Comparison of ENCODE assay signal across 8 cellular contexts in genomic region chr9:94802795-94803194, GRCh38.
DNase-seq lines count a peak whose midpoint lies in the region; ATAC-seq and TF ChIP-seq lines count a peak whose summit lies in the region.

No MANE protein-coding gene starts in this region.

- in situ Hi-C loops in IMR-90 (cut with MboI; ENCODE audit: low sequenced_read_pairs) (no loop called here), astrocyte of the cerebellum (cut with HindIII; ENCODE audit: low sequenced_read_pairs) (loop anchor here (5.0 kb wide), 1 partner anchor 50 kb away; no protein-coding TSS in a partner anchor)

- no peak overlapping the region for H2BK15ac ChIP-seq in IMR-90 (ENCODE audit: low read depth, low read length)

- peaks cover 76% of the 10 kb centered on the region for H3K36me3 Mint-ChIP-seq in stimulated activated naive CD8-positive, alpha-beta T cell treated with anti-CD3 and anti-CD28 coated beads, Interleukin-15, Interleukin-2, amounts not matched to agents 100 ng/mL and 50 ng/mL, for 24 hours (ENCODE audit: low read depth)

- H3K18ac ChIP-seq in IMR-90 (ENCODE audit: low read depth, low read length): peak overlapping the region; percentile 54; the same call in 1 of the 2 replicates

- no peak for TF ChIP-seq RAD21 in IMR-90 (IDR thresholded peaks at IDR 0.05; ENCODE audit: low read length)

- BruUV-seq in IMR-90 (replicated peaks; lab: Mats Ljungman, UMichigan): no TSS peak

- H3K56ac ChIP-seq in IMR-90 (ENCODE audit: extremely low read depth, insufficient read depth, low read length): no peak overlapping the region

- no peak overlapping the region for H3K23ac ChIP-seq in IMR-90 (ENCODE audit: low read depth, low read length)

- dilution Hi-C loops in IMR-90 (cut with HindIII; ENCODE audit: low sequenced_read_pairs, unreplicated experiment): no loop called here

- H2AFZ ChIP-seq in IMR-90 (replicated peaks; ENCODE audit: low read length, poor library complexity): no peak overlapping the region

- CTCF ChIA-PET in IMR-90 (lab: Yijun Ruan, JAX): no interaction called here

- no peak overlapping the region for H4K5ac ChIP-seq in IMR-90 (ENCODE audit: low read depth, low read length)

- TF ChIP-seq CTCF in IMR-90 (conservative IDR thresholded peaks at IDR 0.05; ENCODE audit: low read depth, low read length) (no peak), astrocyte of the cerebellum (IDR thresholded peaks at IDR 0.05; ENCODE audit: low read depth, low read length, missing control alignments) (no peak), omental fat pad (IDR thresholded peaks at IDR 0.05) (no peak)

- peaks cover 6% of the 10 kb centered on the region; the same call in 1 of the 2 replicates for H3K36me3 ChIP-seq in IMR-90 (ENCODE audit: control insufficient read depth, insufficient read depth, low read length)

- DNase-seq in activated CD8-positive, alpha-beta memory T cell treated with anti-CD3 and anti-CD28 coated beads for 24 hours: peak; percentile 59
- no peak for DNase-seq in activated CD8-positive, alpha-beta memory T cell treated with anti-CD3 and anti-CD28 coated beads, Interleukin-2, amount 50 U/mL, for 4 hours
- DNase-seq in IMR-90: peak; percentile 76
- DNase-seq in astrocyte of the cerebellum (ENCODE audit: low read depth): peak; percentile 91
- DNase-seq in omental fat pad (ENCODE audit: low spot score): no peak
- DNase-seq in superior temporal gyrus (ENCODE audit: extremely low spot score): no peak
- DNase-seq in NCI-H187 treated with DMSO at 0.1 percent for 48 hours (lab: John Stamatoyannopoulos, UW): no peak

- H2AK9ac ChIP-seq in IMR-90 (replicated peaks; ENCODE audit: low read depth, low read length, poor library complexity): no peak overlapping the region

- peaks cover 19% of the 10 kb centered on the region for H3K4me1 ChIP-seq in IMR-90 (ENCODE audit: control insufficient read depth, insufficient read depth, low read length)

- no peak for TF ChIP-seq POLR2A in IMR-90 (IDR thresholded peaks at IDR 0.05; ENCODE audit: low read depth, low read length)

- H3K79me1 ChIP-seq in IMR-90 (ENCODE audit: low read depth in 1 of 2, low read length in 2 of 2): peaks cover 4 to 11% of the 10 kb centered on the region in 2 experiments; a peak in 3 of 4 replicates

- H2AK5ac ChIP-seq in IMR-90 (ENCODE audit: low read depth, low read length): no peak overlapping the region

- H3K27ac Mint-ChIP-seq in stimulated activated naive CD8-positive, alpha-beta T cell treated with anti-CD3 and anti-CD28 coated beads, Interleukin-15, Interleukin-2, amounts not matched to agents 100 ng/mL and 50 ng/mL, for 24 hours: peak overlapping the region; percentile 41

- no peak overlapping the region for H2BK120ac ChIP-seq in IMR-90 (ENCODE audit: low read depth, low read length)

- H3K27me3 Mint-ChIP-seq in stimulated activated naive CD8-positive, alpha-beta T cell treated with anti-CD3 and anti-CD28 coated beads, Interleukin-15, Interleukin-2, amounts not matched to agents 100 ng/mL and 50 ng/mL, for 24 hours: no peaks in the 10 kb centered on the region

- H2BK5ac ChIP-seq in IMR-90 (ENCODE audit: low read depth, low read length, poor library complexity, severe bottlenecking): no peak overlapping the region

- H4K20me1 ChIP-seq in IMR-90 (ENCODE audit: insufficient read depth, low read length): no peaks in the 10 kb centered on the region; the same call in 1 of the 2 replicates

- peaks cover 12% of the 10 kb centered on the region; the same call in 1 of the 2 replicates for H3K9me1 ChIP-seq in IMR-90 (ENCODE audit: insufficient read depth, low read length)

- no peak overlapping the region for H3K27ac ChIP-seq in IMR-90 (ENCODE audit: insufficient read depth, low read length)

- H3K4me3 Mint-ChIP-seq in stimulated activated naive CD8-positive, alpha-beta T cell treated with anti-CD3 and anti-CD28 coated beads, Interleukin-15, Interleukin-2, amounts not matched to agents 100 ng/mL and 50 ng/mL, for 24 hours: peak overlapping the region; percentile 7

- no peak overlapping the region for H3K9ac ChIP-seq in IMR-90 (ENCODE audit: low read depth, low read length)

- no peak overlapping the region; the same call in 1 of the 2 replicates for H3K4me2 ChIP-seq in IMR-90 (ENCODE audit: low read depth, low read length)

- no peak overlapping the region for H4K91ac ChIP-seq in IMR-90 (ENCODE audit: insufficient read depth, low read depth, low read length)

- peaks cover 8% of the 10 kb centered on the region for H3K27me3 ChIP-seq in IMR-90 (ENCODE audit: control insufficient read depth, insufficient read depth, low read length)

- no peak overlapping the region for H2BK20ac ChIP-seq in IMR-90 (ENCODE audit: low read depth, low read length)

- H3K9me3 ChIP-seq in IMR-90 (ENCODE audit: control insufficient read depth, insufficient read depth, low read length): no peaks in the 10 kb centered on the region

- ATAC-seq in IMR-90 (ENCODE audit: low read depth) (peak; percentile 33), omental fat pad (ENCODE audit: low FRiP score) (no peak)

- no peaks in the 10 kb centered on the region for H3K9me3 Mint-ChIP-seq in stimulated activated naive CD8-positive, alpha-beta T cell treated with anti-CD3 and anti-CD28 coated beads, Interleukin-15, Interleukin-2, amounts not matched to agents 100 ng/mL and 50 ng/mL, for 24 hours

- H3K4ac ChIP-seq in IMR-90 (ENCODE audit: low read depth, low read length): no peak overlapping the region

- no peak overlapping the region for H3K14ac ChIP-seq in IMR-90 (replicated peaks; ENCODE audit: low read depth, low read length)

- H3K4me1 Mint-ChIP-seq in stimulated activated naive CD8-positive, alpha-beta T cell treated with anti-CD3 and anti-CD28 coated beads, Interleukin-15, Interleukin-2, amounts not matched to agents 100 ng/mL and 50 ng/mL, for 24 hours (ENCODE audit: low read depth): peaks cover 52% of the 10 kb centered on the region

- POLR2A ChIA-PET in IMR-90 (lab: Charles Lee; ENCODE audit: unreplicated experiment): no interaction called here

- H3K4me3 ChIP-seq in IMR-90 (ENCODE audit: insufficient read depth, low read depth, low read length): no peak overlapping the region
- no peak overlapping the region for H3K4me3 ChIP-seq in astrocyte of the cerebellum (ENCODE audit: low read depth, low read length)

- 17% methylated on average over 1 of the region's 3 CpGs; no CpG with 5 or more reads in 1 of the 2 experiments for WGBS in IMR-90 (ENCODE audit: extremely low coverage in 2 of 2, insufficient read length in 1 of 2), 2 experiments

- no peak overlapping the region for H4K8ac ChIP-seq in IMR-90 (ENCODE audit: low read depth in 2 of 2, low read length in 2 of 2)

- intact Hi-C loops in IMR-90 (cut with micrococcal nuclease): loop anchor here (5.0 kb wide), 1 partner anchor 205 kb away; no protein-coding TSS in a partner anchor

TF ChIP-seq in IMR-90, 13 proteins besides CTCF, POLR2A, EP300 and RAD21:
- TF ChIP-seq MXI1 (IDR thresholded peaks at IDR 0.05; ENCODE audit: borderline replicate concordance, low read depth, low read length): no peak
- 0 out of 2 replicates have a peak, but pooled peaks have one; percentile 42 for TF ChIP-seq FOS (IDR thresholded peaks at IDR 0.05; ENCODE audit: low read depth, low read length)
- no peak for TF ChIP-seq USF2 (IDR thresholded peaks at IDR 0.05; ENCODE audit: low read depth, low read length)
- no peak for TF ChIP-seq CEBPB (IDR thresholded peaks at IDR 0.05; ENCODE audit: low read depth, low read length)
- TF ChIP-seq, protein P1, sequence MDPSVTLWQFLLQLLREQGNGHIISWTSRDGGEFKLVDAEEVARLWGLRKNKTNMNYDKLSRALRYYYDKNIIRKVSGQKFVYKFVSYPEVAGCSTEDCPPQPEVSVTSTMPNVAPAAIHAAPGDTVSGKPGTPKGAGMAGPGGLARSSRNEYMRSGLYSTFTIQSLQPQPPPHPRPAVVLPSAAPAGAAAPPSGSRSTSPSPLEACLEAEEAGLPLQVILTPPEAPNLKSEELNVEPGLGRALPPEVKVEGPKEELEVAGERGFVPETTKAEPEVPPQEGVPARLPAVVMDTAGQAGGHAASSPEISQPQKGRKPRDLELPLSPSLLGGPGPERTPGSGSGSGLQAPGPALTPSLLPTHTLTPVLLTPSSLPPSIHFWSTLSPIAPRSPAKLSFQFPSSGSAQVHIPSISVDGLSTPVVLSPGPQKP (IDR thresholded peaks at IDR 0.05; ENCODE audit: borderline replicate concordance, low read depth, low read length): no peak
- no peak for TF ChIP-seq RFX5 (IDR thresholded peaks at IDR 0.05; ENCODE audit: low read depth, low read length)
- no peak for TF ChIP-seq MAFK (IDR thresholded peaks at IDR 0.05; ENCODE audit: low read depth, low read length)
- no peak for TF ChIP-seq MAZ (IDR thresholded peaks at IDR 0.05; ENCODE audit: borderline replicate concordance, low read depth, low read length)
- no peak for TF ChIP-seq NFE2L2 (IDR thresholded peaks at IDR 0.05; ENCODE audit: low read depth, low read length)

Comparison
In these comparisons a context has a peak if more than half of its experiments do, and no peak if none do; other contexts are left out.
1. DNase-seq: peak in activated CD8-positive, alpha-beta memory T cell treated with anti-CD3 and anti-CD28 coated beads for 24 hours (single experiment), IMR-90 (single experiment) and astrocyte of the cerebellum (single experiment); none in activated CD8-positive, alpha-beta memory T cell treated with anti-CD3 and anti-CD28 coated beads, Interleukin-2, amount 50 U/mL, for 4 hours (single experiment), omental fat pad (single experiment), superior temporal gyrus (single experiment) and NCI-H187 treated with DMSO at 0.1 percent for 48 hours (single experiment).